ENCODE assay signal across 20 cellular contexts in the genomic region with DNA sequence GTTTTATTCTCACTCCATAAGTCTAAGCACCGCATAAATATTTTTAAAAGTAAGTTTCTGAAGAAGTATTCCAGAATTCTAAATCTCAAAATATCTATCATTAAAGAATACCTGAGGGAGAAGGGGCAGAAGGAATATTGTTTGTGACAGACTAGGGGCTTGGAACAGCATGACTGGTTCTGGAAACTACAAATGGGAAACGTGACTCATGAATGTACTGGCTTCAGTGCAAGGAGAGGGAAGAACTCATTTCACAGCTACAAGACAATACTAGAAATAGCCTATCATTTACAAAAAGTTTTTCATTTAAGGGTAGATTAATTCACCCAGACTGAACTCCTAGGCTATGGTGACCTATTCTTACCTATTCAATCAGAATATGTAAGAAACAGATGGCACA.
DNase-seq lines count a peak whose midpoint lies in the region; FAIRE-seq and TF ChIP-seq lines count a peak whose summit lies in the region.
"Had no signal": no experiment of that assay in that cellular context is flagged by ENCODE, and none has a peak within 500 bp of the region (broad histone marks: within the 10 kb centered on the region; RNA-seq: fewer than 3 reads in every experiment).

No MANE protein-coding gene starts in this region.

- TF ChIP-seq CTCF in bronchial epithelial cell (IDR thresholded peaks at IDR 0.05; ENCODE audit: insufficient read depth, low read length, severe bottlenecking) (no peak), fibroblast of the aortic adventitia (IDR thresholded peaks at IDR 0.05; ENCODE audit: insufficient read depth, low read length) (no peak), type B pancreatic cell (conservative IDR thresholded peaks at IDR 0.05) (no peak)

- H3K4me3 Mint-ChIP-seq in type B pancreatic cell = no peak overlapping the region
- H3K4me3 Mint-ChIP-seq: CD4-positive, alpha-beta memory T cell; IgD-negative memory B cell had no signal

- DNase-seq in HT1080 (ENCODE audit: low read depth) = peak; percentile 34
- DNase-seq in bronchial epithelial cell (ENCODE audit: low read depth) = peak; percentile 62
- peak; percentile 33 for DNase-seq in fibroblast of the aortic adventitia (ENCODE audit: low read depth)
- no peak for DNase-seq in SW 1271 (lab: John Stamatoyannopoulos, UW)
- no peak for DNase-seq in type B pancreatic cell (ENCODE audit: extremely low spot score, unreplicated experiment)
- no peak for DNase-seq in HTR-8/SVneo (ENCODE audit: insufficient read length, low spot score)
- DNase-seq in Ammon's horn (ENCODE audit: low spot score) = no peak
- DNase-seq: CD4-positive, alpha-beta memory T cell; DND-41; GOT3; MV-4-11; NCI-H1105 treated with DMSO at 0.1 percent for 48 hours; NCI-H2029 treated with DMSO at 0.1 percent for 48 hours; NCI-H2171 treated with DMSO at 0.1 percent for 48 hours; NCI-H524 treated with DMSO at 0.1 percent for 48 hours; NCI-H82; OCI-M1 had no signal

- H3K4me3 ChIP-seq in bronchial epithelial cell (ENCODE audit: low read depth, low read length) = no peak overlapping the region
- H3K4me3 ChIP-seq in fibroblast of the aortic adventitia (ENCODE audit: low read depth, low read length) = no peak overlapping the region
- H3K4me3 ChIP-seq: BLaER1 treated with 17β-estradiol and CSF1 and Interleukin-3, amounts not matched to agents 10 nM and 100 nM had no signal

- H3K27me3 ChIP-seq in bronchial epithelial cell (ENCODE audit: control insufficient read depth, insufficient read depth, low read length) = no peaks in the 10 kb centered on the region
- H3K27me3 ChIP-seq: BLaER1 treated with 17β-estradiol and CSF1 and Interleukin-3, amounts not matched to agents 10 nM and 100 nM had no signal

- H3K27ac Mint-ChIP-seq in type B pancreatic cell = no peak overlapping the region
- H3K27ac Mint-ChIP-seq: CD4-positive, alpha-beta memory T cell; IgD-negative memory B cell had no signal

- H3K27me3 Mint-ChIP-seq in type B pancreatic cell = peaks cover 10% of the 10 kb centered on the region
- H3K27me3 Mint-ChIP-seq: CD4-positive, alpha-beta memory T cell; IgD-negative memory B cell had no signal

- no peaks in the 10 kb centered on the region for H3K36me3 ChIP-seq in bronchial epithelial cell (ENCODE audit: control insufficient read depth, insufficient read depth, low read length)
- H3K36me3 ChIP-seq: BLaER1 treated with 17β-estradiol and CSF1 and Interleukin-3, amounts not matched to agents 10 nM and 100 nM had no signal

- peaks cover 11% of the 10 kb centered on the region for H3K9me3 Mint-ChIP-seq in type B pancreatic cell

- no peak for FAIRE-seq in bronchial epithelial cell (lab: Jason Lieb, UNC)
- FAIRE-seq in HTR-8/SVneo (lab: Jason Lieb, UNC) = no peak
- FAIRE-seq: GM12892 had no signal

- peaks cover 12% of the 10 kb centered on the region for H3K4me1 Mint-ChIP-seq in type B pancreatic cell (ENCODE audit: unreplicated experiment)
- H3K4me1 Mint-ChIP-seq: CD4-positive, alpha-beta memory T cell; IgD-negative memory B cell had no signal

- no peaks in the 10 kb centered on the region for H3K36me3 Mint-ChIP-seq in type B pancreatic cell
- H3K36me3 Mint-ChIP-seq: CD4-positive, alpha-beta memory T cell; IgD-negative memory B cell had no signal

Comparison
In these comparisons a context has a peak if more than half of its experiments do, and no peak if none do; other contexts are left out.
1. DNase-seq: peak in HT1080 (single experiment), bronchial epithelial cell (single experiment) and fibroblast of the aortic adventitia (single experiment); none in SW 1271 (0 of 2), type B pancreatic cell (single experiment), HTR-8/SVneo (single experiment) and Ammon's horn (single experiment).